In genomic region chr17:35486920-35487727, GRCh38 we compare ENCODE assay signal across 8 cellular contexts. TPM values are rescaled to one million over a fixed set of nuclear protein-coding genes. Genes with fewer than 3 reads are reported as not detected.
DNase-seq lines count a peak whose midpoint lies in the region; ATAC-seq and TF ChIP-seq lines count a peak whose summit lies in the region.

No MANE protein-coding gene starts in this region.

- H3K4me1 ChIP-seq in IMR-90 (ENCODE audit: control insufficient read depth, insufficient read depth, low read length): no peaks in the 10 kb centered on the region

- no peak overlapping the region for H3K56ac ChIP-seq in IMR-90 (ENCODE audit: extremely low read depth, insufficient read depth, low read length)

- H3K9me1 ChIP-seq in IMR-90 (ENCODE audit: insufficient read depth, low read length): no peaks in the 10 kb centered on the region

- no peak overlapping the region; the same call in 1 of the 2 replicates for H3K23ac ChIP-seq in IMR-90 (ENCODE audit: low read depth, low read length)

- CTCF ChIA-PET in IMR-90 (lab: Yijun Ruan, JAX): interaction anchor here (0.6 kb wide), 1 partner anchor 122 kb away, joined by 3 read pairs; no protein-coding TSS in a partner anchor

- H3K4me3 Mint-ChIP-seq in effector memory CD8-positive, alpha-beta T cell: peak overlapping the region; percentile 91 to 97

- no peak overlapping the region for H3K27ac ChIP-seq in IMR-90 (ENCODE audit: insufficient read depth, low read length)

- dilution Hi-C loops in IMR-90 (cut with HindIII; ENCODE audit: low sequenced_read_pairs, unreplicated experiment): no loop called here

- H2BK20ac ChIP-seq in IMR-90 (ENCODE audit: low read depth, low read length): no peak overlapping the region

- H3K4ac ChIP-seq in IMR-90 (ENCODE audit: low read depth, low read length): no peak overlapping the region

- no peak overlapping the region for H2BK15ac ChIP-seq in IMR-90 (ENCODE audit: low read depth, low read length)

- H3K27me3 Mint-ChIP-seq in effector memory CD8-positive, alpha-beta T cell: no peaks in the 10 kb centered on the region

- POLR2A ChIA-PET in IMR-90 (lab: Charles Lee; ENCODE audit: unreplicated experiment): interaction anchor here (0.6 kb wide), 2 partner anchors 27 to 101 kb away, joined by 3 to 4 read pairs; no protein-coding TSS in a partner anchor

- H3K36me3 Mint-ChIP-seq in effector memory CD8-positive, alpha-beta T cell (ENCODE audit: insufficient read depth): peaks cover 66% of the 10 kb centered on the region

- no peak for TF ChIP-seq RAD21 in IMR-90 (IDR thresholded peaks at IDR 0.05; ENCODE audit: low read length)

- H2AK5ac ChIP-seq in IMR-90 (ENCODE audit: low read depth, low read length): no peak overlapping the region

- no peak overlapping the region for H4K5ac ChIP-seq in IMR-90 (ENCODE audit: low read depth, low read length)

- 19% methylated on average over 19 of the region's 41 CpGs; no CpG with 5 or more reads in 1 of the 2 experiments for WGBS in IMR-90 (ENCODE audit: extremely low coverage in 2 of 2, insufficient read length in 1 of 2), 2 experiments

- in situ Hi-C loops in IMR-90 (cut with MboI; ENCODE audit: low sequenced_read_pairs): no loop called here

- no peak overlapping the region for H4K8ac ChIP-seq in IMR-90 (ENCODE audit: low read depth in 2 of 2, low read length in 2 of 2)

- no peaks in the 10 kb centered on the region for H3K36me3 ChIP-seq in IMR-90 (ENCODE audit: control insufficient read depth, insufficient read depth, low read length)

- no peak overlapping the region; the same call in 1 of the 2 replicates for H3K14ac ChIP-seq in IMR-90 (replicated peaks; ENCODE audit: low read depth, low read length)

- H3K27ac Mint-ChIP-seq in effector memory CD8-positive, alpha-beta T cell: peak overlapping the region; percentile 97 to 98

- no peak for TF ChIP-seq POLR2A in IMR-90 (IDR thresholded peaks at IDR 0.05; ENCODE audit: low read depth, low read length)

- BruUV-seq in IMR-90 (replicated peaks; lab: Mats Ljungman, UMichigan): no TSS peak

- H4K91ac ChIP-seq in IMR-90 (ENCODE audit: insufficient read depth, low read depth, low read length): no peak overlapping the region

- DNase-seq in ELR (ENCODE audit: low read depth): peak; percentile 59
- peak; percentile 56 for DNase-seq in IMR-90
- DNase-seq in activated CD4-positive, alpha-beta T cell treated with anti-CD3 and anti-CD28 coated beads, Interleukin-2, amount 50 U/mL, for 48 hours: peak; percentile 86 to 91
- peak; percentile 55 to 65 (median 61) for DNase-seq in effector memory CD8-positive, alpha-beta T cell
- DNase-seq in myocyte (ENCODE audit: low read depth): peak; percentile 55
- DNase-seq in stimulated activated CD8-positive, alpha-beta memory T cell treated with anti-CD3 and anti-CD28 coated beads, Interleukin-7, amount 100 ng/mL, for 48 hours (ENCODE audit: extremely low read depth in 1 of 2, low read depth in 1 of 2): peak; percentile 76 to 84
- no peak for DNase-seq in foreskin melanocyte
- no peak for DNase-seq in NCI-H446 treated with DMSO at 0.1 percent for 48 hours (lab: John Stamatoyannopoulos, UW)

- no peak overlapping the region for H3K18ac ChIP-seq in IMR-90 (ENCODE audit: low read depth, low read length)

- H3K9ac ChIP-seq in IMR-90 (ENCODE audit: low read depth, low read length): no peak overlapping the region

- peak overlapping the region; percentile 90 for H2AFZ ChIP-seq in IMR-90 (replicated peaks; ENCODE audit: low read length, poor library complexity)

- H2BK120ac ChIP-seq in IMR-90 (ENCODE audit: low read depth, low read length): no peak overlapping the region

- peaks cover 26% of the 10 kb centered on the region for H3K27me3 ChIP-seq in IMR-90 (ENCODE audit: control insufficient read depth, insufficient read depth, low read length)

- ATAC-seq in IMR-90 (ENCODE audit: low read depth): peak; percentile 71
- ATAC-seq in effector memory CD8-positive, alpha-beta T cell (replicated peaks): peak; percentile 75

- H3K9me3 Mint-ChIP-seq in effector memory CD8-positive, alpha-beta T cell: no peaks in the 10 kb centered on the region

- peak overlapping the region; percentile 84 for H3K4me2 ChIP-seq in IMR-90 (ENCODE audit: low read depth, low read length)

- H3K4me3 ChIP-seq in IMR-90 (ENCODE audit: insufficient read depth, low read depth, low read length): peak overlapping the region; percentile 52

- no peaks in the 10 kb centered on the region for H4K20me1 ChIP-seq in IMR-90 (ENCODE audit: insufficient read depth, low read length)

- no peaks in the 10 kb centered on the region for H3K79me1 ChIP-seq in IMR-90 (ENCODE audit: low read depth in 1 of 2, low read length in 2 of 2)

- no peak for TF ChIP-seq CTCF in IMR-90 (conservative IDR thresholded peaks at IDR 0.05; ENCODE audit: low read depth, low read length)

- intact Hi-C loops in IMR-90 (cut with micrococcal nuclease): loop anchor here (1.0 kb wide), 1 partner anchor 175 kb away; no protein-coding TSS in a partner anchor

- H3K4me1 Mint-ChIP-seq in effector memory CD8-positive, alpha-beta T cell (ENCODE audit: low read depth in 2 of 2): peaks cover 58 to 71% of the 10 kb centered on the region in 2 donors

- no peak overlapping the region for H2AK9ac ChIP-seq in IMR-90 (replicated peaks; ENCODE audit: low read depth, low read length, poor library complexity)

- peaks cover 5% of the 10 kb centered on the region; the same call in 1 of the 2 replicates for H3K9me3 ChIP-seq in IMR-90 (ENCODE audit: control insufficient read depth, insufficient read depth, low read length)

- no peak overlapping the region for H2BK5ac ChIP-seq in IMR-90 (ENCODE audit: low read depth, low read length, poor library complexity, severe bottlenecking)

TF ChIP-seq in IMR-90, 13 proteins besides CTCF, POLR2A, EP300 and RAD21:
- peak; percentile 4; the same call in 1 of the 2 replicates for TF ChIP-seq CEBPB (IDR thresholded peaks at IDR 0.05; ENCODE audit: low read depth, low read length)
- TF ChIP-seq RCOR1 (IDR thresholded peaks at IDR 0.05; ENCODE audit: insufficient replicate concordance, low read length): no peak
- TF ChIP-seq SMC3 (IDR thresholded peaks at IDR 0.05; ENCODE audit: low read depth, low read length): no peak
- 0 out of 2 replicates have a peak, but pooled peaks have one; percentile 6 for TF ChIP-seq MAZ (IDR thresholded peaks at IDR 0.05; ENCODE audit: borderline replicate concordance, low read depth, low read length)
- peak; percentile 39; the same call in 1 of the 2 replicates for TF ChIP-seq BHLHE40 (IDR thresholded peaks at IDR 0.05; ENCODE audit: low read depth, low read length)
- no peak for TF ChIP-seq CHD1 (IDR thresholded peaks at IDR 0.05; ENCODE audit: low read depth, low read length)

RNA-seq across cellular contexts. Expression of gene SLFN13, which starts 38.6 kb away (rescaled TPM):
- total RNA-seq in IMR-90 (2012; rRNA removed): 2.5 and 3.9 TPM in 2 replicates
- 1.4 and 1.7 TPM in 2 replicates for polyA plus RNA-seq in IMR-90 (2012; rRNA removed)
- 0.18 and 0.68 TPM in 2 replicates for polyA plus RNA-seq in IMR-90 (2012; cell fraction: cytosol; rRNA removed)
- 2.1 and 2.7 TPM in 2 replicates for polyA plus RNA-seq in IMR-90 (2012; cell fraction: nucleus; rRNA removed; ENCODE audit: low replicate concordance)
- 0.37 and 1.1 TPM in 2 replicates for total RNA-seq in myocyte
- 1.1 TPM for polyA plus RNA-seq in myocyte (2012)

RNA-seq across cellular contexts. Expression of gene SLFN12L, which starts 50.4 kb away (rescaled TPM):
- total RNA-seq in IMR-90 (2012; rRNA removed): under 0.01 and 0.18 TPM in 2 replicates
- polyA plus RNA-seq in IMR-90 (2012; rRNA removed): 0.04 TPM in 1 of 2 replicates, not detected in the other
- not detected in 2 replicates for polyA plus RNA-seq in IMR-90 (2012; cell fraction: cytosol; rRNA removed)
- 0.06 TPM in 1 of 2 replicates, not detected in the other for polyA plus RNA-seq in IMR-90 (2012; cell fraction: nucleus; rRNA removed; ENCODE audit: low replicate concordance)
- not detected in 2 replicates for total RNA-seq in myocyte
- not detected for polyA plus RNA-seq in myocyte (2012)

RNA-seq across cellular contexts. Expression of gene SLFN12, which starts 54.8 kb away (rescaled TPM):
- total RNA-seq in IMR-90 (2012; rRNA removed) (38.9 and 48.6 TPM in 2 replicates), myocyte (21.3 and 23.1 TPM in 2 replicates)
- 13.5 and 16.6 TPM in 2 replicates for polyA plus RNA-seq in IMR-90 (2012; rRNA removed)
- 2.8 and 5.1 TPM in 2 replicates for polyA plus RNA-seq in IMR-90 (2012; cell fraction: cytosol; rRNA removed)
- polyA plus RNA-seq in IMR-90 (2012; cell fraction: nucleus; rRNA removed; ENCODE audit: low replicate concordance): 6.9 and 48.3 TPM in 2 replicates
- 8.8 TPM for polyA plus RNA-seq in myocyte (2012)

Comparison
In these comparisons a context has a peak if more than half of its experiments do, and no peak if none do; other contexts are left out.
1. DNase-seq: peak in ELR (single experiment), IMR-90 (single experiment), activated CD4-positive, alpha-beta T cell treated with anti-CD3 and anti-CD28 coated beads, Interleukin-2, amount 50 U/mL, for 48 hours (2 of 2), effector memory CD8-positive, alpha-beta T cell (3 of 3), myocyte (single experiment) and stimulated activated CD8-positive, alpha-beta memory T cell treated with anti-CD3 and anti-CD28 coated beads, Interleukin-7, amount 100 ng/mL, for 48 hours (2 of 2); none in foreskin melanocyte (single experiment) and NCI-H446 treated with DMSO at 0.1 percent for 48 hours (single experiment).